ENCODE assay signal across 31 cellular contexts in the genomic region with DNA sequence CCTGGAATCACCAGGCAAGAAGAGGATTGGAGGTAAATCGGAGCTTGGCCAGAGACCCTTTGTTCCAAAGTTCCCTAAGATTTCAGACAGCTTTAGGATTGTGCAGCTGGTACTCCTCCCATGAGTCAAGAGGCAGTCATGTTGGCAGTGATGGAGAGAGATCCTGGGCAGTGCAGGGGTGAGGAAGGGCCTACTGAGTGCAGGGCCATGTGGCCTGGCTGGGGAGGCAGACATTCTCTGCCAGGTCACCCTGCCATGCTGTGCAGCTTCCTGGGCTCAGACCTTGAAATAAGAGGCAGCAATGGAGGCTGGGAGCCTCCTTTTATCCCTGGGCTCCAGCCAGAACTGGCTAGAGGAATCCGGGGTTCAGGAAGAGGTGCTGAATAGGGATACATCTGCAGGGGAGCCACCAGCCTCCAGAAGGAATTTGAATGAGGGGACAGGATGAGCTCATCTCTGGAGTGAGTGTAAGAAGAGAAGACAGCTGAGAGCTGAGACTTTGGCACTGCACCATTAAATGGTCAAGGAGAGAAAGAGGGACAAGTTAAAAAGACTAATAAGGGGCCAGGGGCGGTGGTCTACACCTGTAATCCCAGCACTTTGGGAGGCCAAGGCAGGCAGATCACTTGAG. TPM values are rescaled to one million over a fixed set of nuclear protein-coding genes. Genes with fewer than 3 reads are reported as not detected.
A peak's percentile ranks its signal among the peaks of the same experiment; 100 is the strongest.
DNase-seq lines count a peak whose midpoint lies in the region; TF ChIP-seq lines count a peak whose summit lies in the region.
"Had no signal": no experiment of that assay in that cellular context is flagged by ENCODE, and none has a peak within 500 bp of the region (broad histone marks: within the 10 kb centered on the region; RNA-seq: fewer than 3 reads in every experiment).

No MANE protein-coding gene starts in this region.

- no peak overlapping the region for H3K4me3 Mint-ChIP-seq in CD14-positive monocyte
- H3K4me3 Mint-ChIP-seq: activated naive CD4-positive, alpha-beta T cell treated with anti-CD3 and anti-CD28 coated beads, Interleukin-2, amount 10 ng/mL, durations not matched to agents 7 days and 5 days; naive thymus-derived CD4-positive, alpha-beta T cell; WTC11 had no signal

- H3K4me1 ChIP-seq in esophagus muscularis mucosa (no peaks in the 10 kb centered on the region), spleen (peaks cover 3 to 40% (median 25%) of the 10 kb centered on the region in 6 donors), transverse colon (no peaks in the 10 kb centered on the region)
- H3K4me1 ChIP-seq: breast epithelium, right lobe of liver had no signal

- no peak for TF ChIP-seq CTCF in CD14-positive monocyte (IDR thresholded peaks at IDR 0.05)
- TF ChIP-seq CTCF in esophagus muscularis mucosa (IDR thresholded peaks at IDR 0.05): no peak
- no peak for TF ChIP-seq CTCF in spleen (IDR thresholded peaks at IDR 0.05 in 8 of 11, conservative IDR thresholded peaks at IDR 0.05 in 3 of 11)
- no peak for TF ChIP-seq CTCF in transverse colon (IDR thresholded peaks at IDR 0.05)

- in situ Hi-C loops in transverse colon (cut with MboI; ENCODE audit: low pct_ligation_motif_present in 1 of 4, low pct_unique_long_range_greater_than_20kb in 1 of 4, low sequenced_read_pairs in 3 of 4): loop anchor here in 3 of 4 donors (25.0 kb wide), 1 partner anchor 374 kb away; a partner anchor contains a TSS

- peaks cover 0 to 6% of the 10 kb centered on the region in 2 donors for H3K36me3 Mint-ChIP-seq in CD14-positive monocyte
- H3K36me3 Mint-ChIP-seq: activated naive CD4-positive, alpha-beta T cell treated with anti-CD3 and anti-CD28 coated beads, Interleukin-2, amount 10 ng/mL, durations not matched to agents 7 days and 5 days; WTC11 had no signal

- WGBS in esophagus muscularis mucosa: 54% methylated on average over 3 of the region's 3 CpGs
- WGBS in spleen, 5 donors: 54 to 89% (median 57%) methylated on average over 3 of the region's 3 CpGs
- 60 to 65% methylated on average over 2 to 3 of the region's 3 CpGs for WGBS in transverse colon (ENCODE audit: low coverage in 1 of 2), 2 donors

- peaks cover 55% of the 10 kb centered on the region for H3K4me1 Mint-ChIP-seq in CD14-positive monocyte
- H3K4me1 Mint-ChIP-seq: WTC11 had no signal

- H3K4me3 ChIP-seq in MG63 (no peak overlapping the region), esophagus muscularis mucosa (no peak overlapping the region), spleen (no peak overlapping the region), transverse colon (no peak overlapping the region)
- H3K4me3 ChIP-seq: breast epithelium, right lobe of liver had no signal

- H3K27me3 ChIP-seq in MG63: no peaks in the 10 kb centered on the region
- H3K27me3 ChIP-seq in esophagus muscularis mucosa: no peaks in the 10 kb centered on the region
- peaks cover 0 to 4% (median 0%) of the 10 kb centered on the region in 7 donors for H3K27me3 ChIP-seq in spleen (replicated peaks in 1 of 7)
- H3K27me3 ChIP-seq in transverse colon: peaks cover 7% of the 10 kb centered on the region
- H3K27me3 ChIP-seq: breast epithelium, right lobe of liver had no signal

- H3K36me3 ChIP-seq in MG63 (no peaks in the 10 kb centered on the region), esophagus muscularis mucosa (peaks cover 0 to 7% (median 4%) of the 10 kb centered on the region in 4 donors), spleen (peaks cover 0 to 5% (median 0%) of the 10 kb centered on the region in 6 donors), transverse colon (no peaks in the 10 kb centered on the region)
- H3K36me3 ChIP-seq: breast epithelium, right lobe of liver had no signal

- H3K27me3 Mint-ChIP-seq in CD14-positive monocyte (ENCODE audit: low read depth in 3 of 3): peaks cover 0 to 8% (median 7%) of the 10 kb centered on the region in 3 donors
- H3K27me3 Mint-ChIP-seq: progenitor cell of endocrine pancreas had no signal

- no peaks in the 10 kb centered on the region for H3K9me3 ChIP-seq in MG63
- H3K9me3 ChIP-seq in esophagus muscularis mucosa: no peaks in the 10 kb centered on the region
- H3K9me3 ChIP-seq in spleen: no peaks in the 10 kb centered on the region
- H3K9me3 ChIP-seq in transverse colon: no peaks in the 10 kb centered on the region
- H3K9me3 ChIP-seq: breast epithelium, Caco-2, right lobe of liver had no signal

- H3K27ac Mint-ChIP-seq in CD14-positive monocyte: peak overlapping the region in 4 of 7 donors; percentile 20 to 69 (median 26)
- H3K27ac Mint-ChIP-seq: activated naive CD4-positive, alpha-beta T cell treated with anti-CD3 and anti-CD28 coated beads, Interleukin-2, amount 10 ng/mL, durations not matched to agents 7 days and 5 days; progenitor cell of endocrine pancreas; WTC11 had no signal

- H3K27ac ChIP-seq in esophagus muscularis mucosa (replicated peaks in 1 of 4) (no peak overlapping the region), spleen (no peak overlapping the region), transverse colon (no peak overlapping the region)
- H3K27ac ChIP-seq: breast epithelium, C4-2B, epithelial cell of prostate, right lobe of liver had no signal

- TF ChIP-seq EP300 in esophagus muscularis mucosa (IDR thresholded peaks at IDR 0.05): no peak
- TF ChIP-seq EP300 in transverse colon (IDR thresholded peaks at IDR 0.05; ENCODE audit: low read depth): no peak

- H3K9me3 Mint-ChIP-seq in CD14-positive monocyte: peaks cover 0 to 4% (median 0%) of the 10 kb centered on the region in 7 donors
- H3K9me3 Mint-ChIP-seq: activated naive CD4-positive, alpha-beta T cell treated with anti-CD3 and anti-CD28 coated beads, Interleukin-2, amount 10 ng/mL, durations not matched to agents 7 days and 5 days; naive thymus-derived CD4-positive, alpha-beta T cell; WTC11 had no signal

- intact Hi-C loops in CD14-positive monocyte (cut with micrococcal nuclease) (no loop called here), esophagus muscularis mucosa (cut with DNase I) (no loop called here), spleen (cut with DNase I; ENCODE audit: low total_unique reads) (no loop called here), transverse colon (cut with DNase I; ENCODE audit: low total_unique reads) (loop anchor here (10.0 kb wide), 1 partner anchor 1598 kb away; no protein-coding TSS in a partner anchor)

- DNase-seq in CD14-positive monocyte (ENCODE audit: low spot score) (peak; percentile 18), MG63 (peak; percentile 39), esophagus muscularis mucosa (ENCODE audit: extremely low spot score) (peak; percentile 60), spleen (peak; percentile 53), MV-4-11 (lab: John Stamatoyannopoulos, UW) (no peak), transverse colon (no peak), UCSD-AML1 (lab: John Stamatoyannopoulos, UW; ENCODE audit: unreplicated experiment) (no peak)
- DNase-seq: activated CD4-positive, alpha-beta T cell treated with anti-CD3 and anti-CD28 coated beads, Interleukin-2, amount 50 U/mL, for 4 hours; activated CD8-positive, alpha-beta memory T cell treated with anti-CD3 and anti-CD28 coated beads, Interleukin-2, amount 50 U/mL, for 48 hours; activated naive CD4-positive, alpha-beta T cell treated with anti-CD3 and anti-CD28 coated beads, Interleukin-2, amount 10 ng/mL, durations not matched to agents 7 days and 5 days; Caco-2; DMS79 treated with DMSO at 0.1 percent for 48 hours; GDM1; Kasumi-1; mesendoderm; naive thymus-derived CD4-positive, alpha-beta T cell; NCI-H1092; NCI-H1694; nucleus accumbens; right lobe of liver; SIG-M5; stimulated activated CD4-positive, alpha-beta T cell treated with anti-CD3 and anti-CD28 coated beads, Interleukin-4, amount 100 ng/mL, for 24 hours; T-helper 9 cell; trophoblast cell had no signal

- TF ChIP-seq POLR2A in esophagus muscularis mucosa (IDR thresholded peaks at IDR 0.05; ENCODE audit: low read depth): no peak
- TF ChIP-seq POLR2A in spleen (IDR thresholded peaks at IDR 0.05): no peak
- no peak for TF ChIP-seq POLR2A in transverse colon (IDR thresholded peaks at IDR 0.05)

RNA-seq across cellular contexts. Expression of a gene that starts 12.2 kb away (rescaled TPM):
- polyA plus RNA-seq in CD14-positive monocyte (1 to 10 TPM in 1 of 2 donors, under 1 TPM in 1; 0.84 to 1.2 TPM), spleen (under 1 TPM; 0.15 to 0.33 (median 0.19) TPM)
- total RNA-seq in MG63 (2014; rRNA removed; shearing (Covaris generic); ENCODE audit: low replicate concordance): not detected in 2 replicates
- total RNA-seq in esophagus muscularis mucosa (1 to 10 TPM in 3 of 4 donors, under 1 TPM in 1; 0.83 to 3.0 (median 1.5) TPM), spleen (not detected), transverse colon (not detected)
- total RNA-seq: NCI-H460 had no signal
- polyA plus RNA-seq: AG04450; naive thymus-derived CD4-positive, alpha-beta T cell had no signal

Comparison
In these comparisons a context has a peak if more than half of its experiments do, and no peak if none do; other contexts are left out.
1. DNase-seq: peak in CD14-positive monocyte (single experiment), MG63 (single experiment), esophagus muscularis mucosa (single experiment) and spleen (single experiment); none in MV-4-11 (single experiment), transverse colon (single experiment) and UCSD-AML1 (single experiment).